In the genomic region with DNA sequence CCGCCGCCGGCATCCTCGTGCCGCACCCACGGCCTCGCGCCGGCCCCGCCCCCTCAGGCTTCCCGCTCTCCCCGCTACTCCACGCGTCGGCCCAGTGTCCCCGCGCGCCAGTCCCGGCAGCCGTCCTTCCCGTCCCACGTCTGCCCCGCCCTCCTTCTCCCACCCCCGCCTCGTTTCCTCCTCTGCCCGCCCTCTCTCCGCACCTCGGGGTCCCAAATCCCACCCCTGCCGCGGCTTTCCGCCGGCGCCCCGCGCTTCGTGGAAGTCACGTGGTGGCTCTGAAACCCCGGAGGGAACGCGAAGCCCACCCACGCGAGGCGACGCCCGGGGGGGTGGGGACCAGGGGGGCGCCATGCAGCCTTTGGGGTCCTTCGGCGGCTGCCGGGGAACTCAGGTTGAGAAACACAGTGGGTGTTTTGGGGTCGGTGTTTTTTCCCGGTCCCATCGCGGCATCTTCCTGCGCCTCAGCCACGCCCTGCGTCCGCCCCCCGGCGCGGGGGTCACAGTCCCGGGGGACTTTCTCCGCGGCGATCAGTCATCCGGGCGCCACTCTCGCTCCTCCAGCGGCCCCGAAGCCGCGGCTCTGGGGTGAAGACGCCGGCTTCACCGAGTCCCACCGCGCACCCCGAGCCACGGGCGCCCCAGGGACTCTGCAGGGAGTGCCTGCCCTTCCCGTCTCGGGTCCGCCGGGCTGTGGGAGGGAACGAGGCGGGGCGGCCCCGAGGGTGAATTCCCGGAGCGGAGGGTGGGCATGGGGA, we compare ENCODE assay signal across 8 cellular contexts.
A peak's percentile ranks its signal among the peaks of the same experiment; 100 is the strongest.
DNase-seq lines count a peak whose midpoint lies in the region; ATAC-seq and TF ChIP-seq lines count a peak whose summit lies in the region.

TSS of gene BATF3 (minus strand) at position 2 of the 758 bp plus-strand sequence. CDS start 78 bp downstream, outside the sequence.

- H3K9me3 ChIP-seq in iPS-18c (ENCODE audit: control insufficient read depth, insufficient read depth, low read length) = peaks cover 2% of the 10 kb centered on the region

- peak; percentile 81 for DNase-seq in stimulated activated CD4-positive, alpha-beta T cell treated with anti-CD3 and anti-CD28 coated beads, Interleukin-15, amount 100 ng/mL, for 24 hours
- DNase-seq in NCI-H1417 treated with DMSO at 0.1 percent for 48 hours (lab: John Stamatoyannopoulos, UW) = no peak

- peak within 1 kb of the TSS; percentile 26 for H3K27ac ChIP-seq in angular gyrus (ENCODE audit: low read depth, low read length)

- peak; percentile 44 for ATAC-seq in GM18502 (IDR thresholded peaks at IDR 0.05; ENCODE audit: poor library complexity, unreplicated experiment)
- ATAC-seq in HG02759 (IDR thresholded peaks at IDR 0.05; ENCODE audit: unreplicated experiment) = peak; percentile 41
- peak; percentile 64 for ATAC-seq in SK-N-SH treated with all-trans-retinoic acid at 6 μM for 48 hours
- no peak for ATAC-seq in HG03045 (IDR thresholded peaks at IDR 0.05; ENCODE audit: unreplicated experiment)

- peak within 1 kb of the TSS; percentile 47 for H3K4me3 ChIP-seq in iPS-18c (ENCODE audit: insufficient read depth, low read depth, low read length)

TF ChIP-seq in SK-N-SH treated with all-trans-retinoic acid at 6 μM for 48 hours, 23 proteins besides CTCF, POLR2A, EP300 and RAD21:
- TF ChIP-seq ZFP3 (CRISPR knock-in tag; IDR thresholded peaks at IDR 0.05) (no peak), ZC3H10 (CRISPR knock-in tag; IDR thresholded peaks at IDR 0.05) (no peak), GLIS3 (CRISPR knock-in tag; IDR thresholded peaks at IDR 0.05) (no peak), OSR1 (CRISPR knock-in tag; IDR thresholded peaks at IDR 0.05) (no peak), ZFP30 (CRISPR knock-in tag; IDR thresholded peaks at IDR 0.05) (no peak), ZNF8 (CRISPR knock-in tag; IDR thresholded peaks at IDR 0.05) (no peak), TCF4 (CRISPR knock-in tag; IDR thresholded peaks at IDR 0.05; ENCODE audit: borderline replicate concordance) (no peak), CREB5 (CRISPR knock-in tag; IDR thresholded peaks at IDR 0.05; ENCODE audit: low read depth) (no peak), TSHZ2 (CRISPR knock-in tag; IDR thresholded peaks at IDR 0.05) (no peak), ISL1 (CRISPR knock-in tag; IDR thresholded peaks at IDR 0.05) (no peak), ARNTL (CRISPR knock-in tag; IDR thresholded peaks at IDR 0.05; ENCODE audit: borderline replicate concordance, low read depth) (no peak)
- TF ChIP-seq, protein P1, sequence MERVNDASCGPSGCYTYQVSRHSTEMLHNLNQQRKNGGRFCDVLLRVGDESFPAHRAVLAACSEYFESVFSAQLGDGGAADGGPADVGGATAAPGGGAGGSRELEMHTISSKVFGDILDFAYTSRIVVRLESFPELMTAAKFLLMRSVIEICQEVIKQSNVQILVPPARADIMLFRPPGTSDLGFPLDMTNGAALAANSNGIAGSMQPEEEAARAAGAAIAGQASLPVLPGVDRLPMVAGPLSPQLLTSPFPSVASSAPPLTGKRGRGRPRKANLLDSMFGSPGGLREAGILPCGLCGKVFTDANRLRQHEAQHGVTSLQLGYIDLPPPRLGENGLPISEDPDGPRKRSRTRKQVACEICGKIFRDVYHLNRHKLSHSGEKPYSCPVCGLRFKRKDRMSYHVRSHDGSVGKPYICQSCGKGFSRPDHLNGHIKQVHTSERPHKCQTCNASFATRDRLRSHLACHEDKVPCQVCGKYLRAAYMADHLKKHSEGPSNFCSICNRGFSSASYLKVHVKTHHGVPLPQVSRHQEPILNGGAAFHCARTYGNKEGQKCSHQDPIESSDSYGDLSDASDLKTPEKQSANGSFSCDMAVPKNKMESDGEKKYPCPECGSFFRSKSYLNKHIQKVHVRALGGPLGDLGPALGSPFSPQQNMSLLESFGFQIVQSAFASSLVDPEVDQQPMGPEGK (CRISPR knock-in tag; IDR thresholded peaks at IDR 0.05; ENCODE audit: borderline replicate concordance) = no peak
